ENCODE assay signal across 27 cellular contexts in genomic region chr5:177260961-177261360, GRCh38.
"Had no signal": no experiment of that assay in that cellular context is flagged by ENCODE, and none has a peak within 500 bp of the region (broad histone marks: within the 10 kb centered on the region; RNA-seq: fewer than 3 reads in every experiment).

No MANE protein-coding gene starts in this region.

- H3K27me3 Mint-ChIP-seq: naive thymus-derived CD4-positive, alpha-beta T cell; stimulated activated naive B cell treated with anti-CD40 and anti-IgM and Interleukin-4, amounts not matched to agents 10 μg/mL and 1 μg/mL and 100 μg/mL, for 72 hours; stimulated activated naive CD8-positive, alpha-beta T cell treated with anti-CD3 and anti-CD28 coated beads, Interleukin-15, Interleukin-2, amounts not matched to agents 100 ng/mL and 50 ng/mL, for 24 hours; type B pancreatic cell had no signal

- H3K36me3 ChIP-seq: ovary, uterus had no signal

- H3K9me3 Mint-ChIP-seq: naive thymus-derived CD4-positive, alpha-beta T cell; natural killer cell; nephron; neural crest cell; stimulated activated effector memory CD8-positive, alpha-beta T cell treated with anti-CD3 and anti-CD28 coated beads, Interleukin-12 subunit alpha, Interleukin-12 subunit beta, amount 100 ng/mL, for 72 hours; stimulated activated naive B cell treated with anti-CD40 and anti-IgM and Interleukin-4, amounts not matched to agents 10 μg/mL and 1 μg/mL and 100 μg/mL, for 72 hours; stimulated activated naive CD8-positive, alpha-beta T cell treated with anti-CD3 and anti-CD28 coated beads, Interleukin-15, Interleukin-2, amounts not matched to agents 100 ng/mL and 50 ng/mL, for 24 hours; type B pancreatic cell had no signal

- H3K4me3 ChIP-seq: ovary, prostate gland, skin epidermis, smooth muscle cell, spleen, stomach, testis, tibial artery, transverse colon, upper lobe of right lung, uterus had no signal

- H3K4me2 ChIP-seq: smooth muscle cell had no signal

- H3K27ac Mint-ChIP-seq: natural killer cell; stimulated activated naive B cell treated with anti-CD40 and anti-IgM and Interleukin-4, amounts not matched to agents 10 μg/mL and 1 μg/mL and 100 μg/mL, for 72 hours; stimulated activated naive CD8-positive, alpha-beta T cell treated with anti-CD3 and anti-CD28 coated beads, Interleukin-15, Interleukin-2, amounts not matched to agents 100 ng/mL and 50 ng/mL, for 24 hours; type B pancreatic cell had no signal

- DNase-seq: naive thymus-derived CD4-positive, alpha-beta T cell; natural killer cell; occipital lobe; ovary; right cardiac atrium; spleen; stimulated activated CD4-positive, alpha-beta T cell treated with anti-CD3 and anti-CD28 coated beads, Interleukin-12 subunit alpha, Interleukin-12 subunit beta, amount 100 ng/mL, for 4 hours; stimulated activated CD4-positive, alpha-beta T cell treated with anti-CD3 and anti-CD28 coated beads, Interleukin-2, amount 100 ng/mL, for 24 hours; stimulated activated CD4-positive, alpha-beta T cell treated with anti-CD3 and anti-CD28 coated beads, Interleukin-2, amount 100 ng/mL, for 48 hours; stimulated activated CD4-positive, alpha-beta T cell treated with anti-CD3 and anti-CD28 coated beads, Interleukin-4, amount 100 ng/mL, for 24 hours; stimulated activated naive B cell treated with anti-CD40 and anti-IgM and Interleukin-4, amounts not matched to agents 10 μg/mL and 1 μg/mL and 100 μg/mL, for 72 hours; stimulated activated naive CD4-positive, alpha-beta T cell treated with Interleukin-2 at 50 U/mL for 16 hours; stomach; testis; tibial artery; transverse colon; upper lobe of right lung; uterus had no signal

- H3K4me1 ChIP-seq: prostate gland, spleen, testis, tibial artery, transverse colon, uterus had no signal

- ATAC-seq: naive thymus-derived CD4-positive, alpha-beta T cell; natural killer cell; right cardiac atrium; sciatic nerve; stimulated activated effector memory CD8-positive, alpha-beta T cell treated with anti-CD3 and anti-CD28 coated beads, Interleukin-12 subunit alpha, Interleukin-12 subunit beta, amount 100 ng/mL, for 72 hours; stimulated activated naive B cell treated with anti-CD40 and anti-IgM and Interleukin-4, amounts not matched to agents 10 μg/mL and 1 μg/mL and 100 μg/mL, for 72 hours; upper lobe of right lung had no signal

- H3K27me3 ChIP-seq: ovary, spleen, stomach, testis, tibial artery, transverse colon, upper lobe of right lung, uterus had no signal

- H3K4me3 Mint-ChIP-seq: naive thymus-derived CD4-positive, alpha-beta T cell; natural killer cell; nephron; neural crest cell; stimulated activated effector memory CD8-positive, alpha-beta T cell treated with anti-CD3 and anti-CD28 coated beads, Interleukin-12 subunit alpha, Interleukin-12 subunit beta, amount 100 ng/mL, for 72 hours; stimulated activated naive B cell treated with anti-CD40 and anti-IgM and Interleukin-4, amounts not matched to agents 10 μg/mL and 1 μg/mL and 100 μg/mL, for 72 hours; stimulated activated naive CD8-positive, alpha-beta T cell treated with anti-CD3 and anti-CD28 coated beads, Interleukin-15, Interleukin-2, amounts not matched to agents 100 ng/mL and 50 ng/mL, for 24 hours; type B pancreatic cell had no signal

- H3K9me3 ChIP-seq: ovary, prostate gland, spleen, stomach, testis, tibial artery, transverse colon, upper lobe of right lung, uterus had no signal

- H3K4me1 Mint-ChIP-seq: nephron; neural crest cell; stimulated activated effector memory CD8-positive, alpha-beta T cell treated with anti-CD3 and anti-CD28 coated beads, Interleukin-12 subunit alpha, Interleukin-12 subunit beta, amount 100 ng/mL, for 72 hours had no signal

- H3K27ac ChIP-seq: ovary, prostate gland, skin epidermis, spleen, stomach, testis, tibial artery, transverse colon, upper lobe of right lung, uterus had no signal
